1 cellular context compared by ENCODE assay signal in genomic region chr15:90265271-90266060, GRCh38.
TF ChIP-seq lines count a peak whose summit lies in the region.

Gene NGRN (plus strand): TSS chr15:90265672. CDS start chr15:90265713, 41 bp downstream.

TF ChIP-seq in HepG2, 621 proteins besides CTCF, POLR2A, EP300 and RAD21 (continued from another document and continues in another):
- TF ChIP-seq, protein P1, sequence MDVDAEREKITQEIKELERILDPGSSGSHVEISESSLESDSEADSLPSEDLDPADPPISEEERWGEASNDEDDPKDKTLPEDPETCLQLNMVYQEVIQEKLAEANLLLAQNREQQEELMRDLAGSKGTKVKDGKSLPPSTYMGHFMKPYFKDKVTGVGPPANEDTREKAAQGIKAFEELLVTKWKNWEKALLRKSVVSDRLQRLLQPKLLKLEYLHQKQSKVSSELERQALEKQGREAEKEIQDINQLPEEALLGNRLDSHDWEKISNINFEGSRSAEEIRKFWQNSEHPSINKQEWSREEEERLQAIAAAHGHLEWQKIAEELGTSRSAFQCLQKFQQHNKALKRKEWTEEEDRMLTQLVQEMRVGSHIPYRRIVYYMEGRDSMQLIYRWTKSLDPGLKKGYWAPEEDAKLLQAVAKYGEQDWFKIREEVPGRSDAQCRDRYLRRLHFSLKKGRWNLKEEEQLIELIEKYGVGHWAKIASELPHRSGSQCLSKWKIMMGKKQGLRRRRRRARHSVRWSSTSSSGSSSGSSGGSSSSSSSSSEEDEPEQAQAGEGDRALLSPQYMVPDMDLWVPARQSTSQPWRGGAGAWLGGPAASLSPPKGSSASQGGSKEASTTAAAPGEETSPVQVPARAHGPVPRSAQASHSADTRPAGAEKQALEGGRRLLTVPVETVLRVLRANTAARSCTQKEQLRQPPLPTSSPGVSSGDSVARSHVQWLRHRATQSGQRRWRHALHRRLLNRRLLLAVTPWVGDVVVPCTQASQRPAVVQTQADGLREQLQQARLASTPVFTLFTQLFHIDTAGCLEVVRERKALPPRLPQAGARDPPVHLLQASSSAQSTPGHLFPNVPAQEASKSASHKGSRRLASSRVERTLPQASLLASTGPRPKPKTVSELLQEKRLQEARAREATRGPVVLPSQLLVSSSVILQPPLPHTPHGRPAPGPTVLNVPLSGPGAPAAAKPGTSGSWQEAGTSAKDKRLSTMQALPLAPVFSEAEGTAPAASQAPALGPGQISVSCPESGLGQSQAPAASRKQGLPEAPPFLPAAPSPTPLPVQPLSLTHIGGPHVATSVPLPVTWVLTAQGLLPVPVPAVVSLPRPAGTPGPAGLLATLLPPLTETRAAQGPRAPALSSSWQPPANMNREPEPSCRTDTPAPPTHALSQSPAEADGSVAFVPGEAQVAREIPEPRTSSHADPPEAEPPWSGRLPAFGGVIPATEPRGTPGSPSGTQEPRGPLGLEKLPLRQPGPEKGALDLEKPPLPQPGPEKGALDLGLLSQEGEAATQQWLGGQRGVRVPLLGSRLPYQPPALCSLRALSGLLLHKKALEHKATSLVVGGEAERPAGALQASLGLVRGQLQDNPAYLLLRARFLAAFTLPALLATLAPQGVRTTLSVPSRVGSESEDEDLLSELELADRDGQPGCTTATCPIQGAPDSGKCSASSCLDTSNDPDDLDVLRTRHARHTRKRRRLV (CRISPR knock-in tag; IDR thresholded peaks at IDR 0.05): peak; percentile 68; the same call in 1 of the 2 replicates
- TF ChIP-seq ZKSCAN1 (IDR thresholded peaks at IDR 0.05; ENCODE audit: low read length) (no peak), PATZ1 (CRISPR knock-in tag; IDR thresholded peaks at IDR 0.05) (peak; percentile 82), NKX3-1 (CRISPR knock-in tag; IDR thresholded peaks at IDR 0.05) (0 out of 2 replicates have a peak, but pooled peaks have one; percentile 16), TCF12 (IDR thresholded peaks at IDR 0.05) (no peak), TCF12 (CRISPR knock-in tag; IDR thresholded peaks at IDR 0.05) (no peak; the same call in 1 of the 2 replicates), ZNF263 (CRISPR knock-in tag; IDR thresholded peaks at IDR 0.05) (no peak), ZKSCAN5 (CRISPR knock-in tag; IDR thresholded peaks at IDR 0.05) (no peak), NFKBIZ (CRISPR knock-in tag; IDR thresholded peaks at IDR 0.05) (peak; percentile 86), ZNF503 (CRISPR knock-in tag; IDR thresholded peaks at IDR 0.05) (peak; percentile 35), FOXK1 (CRISPR knock-in tag; IDR thresholded peaks at IDR 0.05; ENCODE audit: borderline replicate concordance, low read depth) (peak; percentile 72; the same call in 1 of the 2 replicates), NFAT5 (CRISPR knock-in tag; IDR thresholded peaks at IDR 0.05) (0 out of 2 replicates have a peak, but pooled peaks have one; percentile 17), HES4 (CRISPR knock-in tag; IDR thresholded peaks at IDR 0.05; ENCODE audit: borderline replicate concordance) (peak; percentile 38; the same call in 1 of the 2 replicates), ZNF292 (CRISPR knock-in tag; IDR thresholded peaks at IDR 0.05; ENCODE audit: borderline replicate concordance, low read depth) (0 out of 2 replicates have a peak, but pooled peaks have one; percentile 28), ZNF205 (CRISPR knock-in tag; IDR thresholded peaks at IDR 0.05) (peak; percentile 46; the same call in 1 of the 2 replicates), HOXA3 (CRISPR knock-in tag; IDR thresholded peaks at IDR 0.05) (peak; percentile 81), HHEX (CRISPR knock-in tag; IDR thresholded peaks at IDR 0.05) (no peak), HIC2 (CRISPR knock-in tag; IDR thresholded peaks at IDR 0.05; ENCODE audit: low read depth) (peak; percentile 57; the same call in 1 of the 2 replicates), ZNF589 (CRISPR knock-in tag; conservative IDR thresholded peaks at IDR 0.05) (no peak; the same call in 1 of the 2 replicates), FOXA1 (IDR thresholded peaks at IDR 0.05) (no peak), FOXA1 (CRISPR knock-in tag; IDR thresholded peaks at IDR 0.05) (peak; percentile 29; the same call in 1 of the 2 replicates), SMAD3 (CRISPR knock-in tag; IDR thresholded peaks at IDR 0.05) (0 out of 2 replicates have a peak, but pooled peaks have one; percentile 64), ZNF484 (CRISPR knock-in tag; IDR thresholded peaks at IDR 0.05; ENCODE audit: borderline replicate concordance, low read depth) (no peak; the same call in 1 of the 2 replicates), ELF4 (CRISPR knock-in tag; IDR thresholded peaks at IDR 0.05; ENCODE audit: borderline replicate concordance) (peak; percentile 72), GMEB1 (CRISPR knock-in tag; IDR thresholded peaks at IDR 0.05; ENCODE audit: borderline replicate concordance) (peak; percentile 78), ZNF775 (CRISPR knock-in tag; IDR thresholded peaks at IDR 0.05; ENCODE audit: borderline replicate concordance) (no peak), TEAD3 (CRISPR knock-in tag; optimal IDR thresholded peaks at IDR 0.05; ENCODE audit: borderline replicate concordance) (no peak)
- TF ChIP-seq, protein P2, sequence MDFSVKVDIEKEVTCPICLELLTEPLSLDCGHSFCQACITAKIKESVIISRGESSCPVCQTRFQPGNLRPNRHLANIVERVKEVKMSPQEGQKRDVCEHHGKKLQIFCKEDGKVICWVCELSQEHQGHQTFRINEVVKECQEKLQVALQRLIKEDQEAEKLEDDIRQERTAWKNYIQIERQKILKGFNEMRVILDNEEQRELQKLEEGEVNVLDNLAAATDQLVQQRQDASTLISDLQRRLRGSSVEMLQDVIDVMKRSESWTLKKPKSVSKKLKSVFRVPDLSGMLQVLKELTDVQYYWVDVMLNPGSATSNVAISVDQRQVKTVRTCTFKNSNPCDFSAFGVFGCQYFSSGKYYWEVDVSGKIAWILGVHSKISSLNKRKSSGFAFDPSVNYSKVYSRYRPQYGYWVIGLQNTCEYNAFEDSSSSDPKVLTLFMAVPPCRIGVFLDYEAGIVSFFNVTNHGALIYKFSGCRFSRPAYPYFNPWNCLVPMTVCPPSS (IDR thresholded peaks at IDR 0.05): no peak
- TF ChIP-seq, protein P3, sequence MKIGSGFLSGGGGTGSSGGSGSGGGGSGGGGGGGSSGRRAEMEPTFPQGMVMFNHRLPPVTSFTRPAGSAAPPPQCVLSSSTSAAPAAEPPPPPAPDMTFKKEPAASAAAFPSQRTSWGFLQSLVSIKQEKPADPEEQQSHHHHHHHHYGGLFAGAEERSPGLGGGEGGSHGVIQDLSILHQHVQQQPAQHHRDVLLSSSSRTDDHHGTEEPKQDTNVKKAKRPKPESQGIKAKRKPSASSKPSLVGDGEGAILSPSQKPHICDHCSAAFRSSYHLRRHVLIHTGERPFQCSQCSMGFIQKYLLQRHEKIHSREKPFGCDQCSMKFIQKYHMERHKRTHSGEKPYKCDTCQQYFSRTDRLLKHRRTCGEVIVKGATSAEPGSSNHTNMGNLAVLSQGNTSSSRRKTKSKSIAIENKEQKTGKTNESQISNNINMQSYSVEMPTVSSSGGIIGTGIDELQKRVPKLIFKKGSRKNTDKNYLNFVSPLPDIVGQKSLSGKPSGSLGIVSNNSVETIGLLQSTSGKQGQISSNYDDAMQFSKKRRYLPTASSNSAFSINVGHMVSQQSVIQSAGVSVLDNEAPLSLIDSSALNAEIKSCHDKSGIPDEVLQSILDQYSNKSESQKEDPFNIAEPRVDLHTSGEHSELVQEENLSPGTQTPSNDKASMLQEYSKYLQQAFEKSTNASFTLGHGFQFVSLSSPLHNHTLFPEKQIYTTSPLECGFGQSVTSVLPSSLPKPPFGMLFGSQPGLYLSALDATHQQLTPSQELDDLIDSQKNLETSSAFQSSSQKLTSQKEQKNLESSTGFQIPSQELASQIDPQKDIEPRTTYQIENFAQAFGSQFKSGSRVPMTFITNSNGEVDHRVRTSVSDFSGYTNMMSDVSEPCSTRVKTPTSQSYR (CRISPR knock-in tag; IDR thresholded peaks at IDR 0.05; ENCODE audit: borderline replicate concordance): no peak
